Comparison of ENCODE assay signal across 18 cellular contexts in the genomic region with DNA sequence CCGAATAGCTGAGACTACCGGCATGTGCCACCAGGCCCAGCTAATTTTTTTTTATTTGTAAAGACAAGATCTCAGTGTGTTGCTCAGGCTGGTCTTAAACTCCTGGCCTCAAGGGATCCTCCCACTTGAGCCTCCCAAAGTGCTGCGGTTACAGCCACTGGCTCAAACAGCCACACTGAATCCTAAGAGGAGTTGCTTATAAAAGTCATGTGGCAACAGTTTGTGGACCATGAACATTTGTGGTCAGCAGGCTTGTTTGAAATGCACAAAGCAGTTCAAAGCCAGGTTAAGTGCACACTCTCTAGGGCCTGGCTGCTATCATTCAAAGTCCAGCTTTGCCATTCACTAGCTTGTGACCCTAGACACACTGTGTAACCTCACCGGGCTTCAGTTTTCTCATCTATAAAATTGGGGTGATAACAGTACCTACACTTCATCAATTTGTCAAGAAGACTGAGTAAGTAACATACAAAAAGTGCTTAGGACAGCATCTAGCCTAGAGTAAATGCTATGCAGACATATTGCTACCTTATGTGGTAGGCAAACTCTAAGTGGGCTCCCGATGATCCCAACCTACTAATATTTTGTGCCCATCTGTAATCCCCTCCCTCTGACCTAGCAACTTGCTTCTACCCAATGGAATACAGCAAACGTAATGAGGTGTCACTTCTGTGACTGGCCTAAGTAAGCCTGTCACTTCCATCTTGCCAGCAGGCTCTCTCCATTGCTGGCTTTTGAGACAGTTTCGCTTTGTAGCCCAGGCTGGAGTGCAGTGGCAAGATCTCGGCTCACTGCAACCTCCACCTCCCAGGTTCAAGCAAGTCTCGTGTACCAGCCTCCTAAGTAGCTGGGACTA.
DNase-seq lines count a peak whose midpoint lies in the region; ATAC-seq and TF ChIP-seq lines count a peak whose summit lies in the region.
"Had no signal": no experiment of that assay in that cellular context is flagged by ENCODE, and none has a peak within 500 bp of the region (broad histone marks: within the 10 kb centered on the region; RNA-seq: fewer than 3 reads in every experiment).

No MANE protein-coding gene starts in this region.

- DNase-seq in EH (ENCODE audit: low read depth) (peak; percentile 79), SW480 (ENCODE audit: low spot score) (peak; percentile 39), fibroblast of gingiva (ENCODE audit: low read depth) (peak; percentile 35), osteoblast (ENCODE audit: insufficient read length, low spot score, missing footprints) (no peak)
- no peak for DNase-seq in activated naive CD4-positive, alpha-beta T cell treated with Interleukin-2 at 50 U/mL for 16 hours
- DNase-seq: activated naive CD8-positive, alpha-beta T cell treated with anti-CD3 and anti-CD28 coated beads, Interleukin-2, amount 10 ng/mL, durations not matched to agents 7 days and 5 days; CD4-positive, alpha-beta memory T cell; EL; HCEC 1CT; hippocampal formation; NCI-H146; NCI-H510A; PC-3; stimulated activated CD4-positive, alpha-beta T cell treated with anti-CD3 and anti-CD28 coated beads, Interleukin-12 subunit alpha, Interleukin-12 subunit beta, amount 100 ng/mL, for 4 hours; stomach had no signal

- peak overlapping the region; percentile 19 for H3K4me2 ChIP-seq in osteoblast (ENCODE audit: insufficient read depth, low read length)

- no peaks in the 10 kb centered on the region for H3K27me3 ChIP-seq in osteoblast (ENCODE audit: insufficient read depth, low read length)
- H3K27me3 ChIP-seq: stomach had no signal

- TF ChIP-seq CTCF in osteoblast (IDR thresholded peaks at IDR 0.05; ENCODE audit: extremely low read depth, low read depth, low read length), result no peak

- no peak overlapping the region for H2AFZ ChIP-seq in osteoblast (ENCODE audit: low read length)

- H3K9me3 ChIP-seq in osteoblast (ENCODE audit: low read depth, low read length), result no peaks in the 10 kb centered on the region
- H3K9me3 ChIP-seq: stomach had no signal

- H3K36me3 ChIP-seq in osteoblast (ENCODE audit: insufficient read depth, low read length), result peaks cover 42% of the 10 kb centered on the region

- no peak for ATAC-seq in GM18868 (IDR thresholded peaks at IDR 0.05; ENCODE audit: unreplicated experiment)
- ATAC-seq in GM19324 (IDR thresholded peaks at IDR 0.05; ENCODE audit: low FRiP score, unreplicated experiment), result no peak
- no peak for ATAC-seq in GM18907 (IDR thresholded peaks at IDR 0.05; ENCODE audit: unreplicated experiment)
- ATAC-seq: PC-3 had no signal

- peak overlapping the region; percentile 36 for H3K27ac ChIP-seq in osteoblast (ENCODE audit: low read depth, low read length)
- H3K27ac ChIP-seq: stomach had no signal

- no peak overlapping the region for H3K4me3 ChIP-seq in osteoblast (ENCODE audit: insufficient read depth, low read length)
- H3K4me3 ChIP-seq: stomach had no signal

- no peaks in the 10 kb centered on the region for H4K20me1 ChIP-seq in osteoblast (ENCODE audit: insufficient read depth, low read length)

- peaks cover 34% of the 10 kb centered on the region for H3K4me1 ChIP-seq in osteoblast (ENCODE audit: insufficient read depth, low read length)
- H3K4me1 ChIP-seq: stomach had no signal

- H3K79me2 ChIP-seq in osteoblast (ENCODE audit: insufficient read depth, low read length), result no peaks in the 10 kb centered on the region

Comparison
In these comparisons a context has a peak if more than half of its experiments do, and no peak if none do; other contexts are left out.
1. DNase-seq: peak in EH (single experiment), SW480 (single experiment) and fibroblast of gingiva (single experiment); none in osteoblast (single experiment) and activated naive CD4-positive, alpha-beta T cell treated with Interleukin-2 at 50 U/mL for 16 hours (single experiment).